Comparison of ENCODE assay signal across 18 cellular contexts in the genomic region with DNA sequence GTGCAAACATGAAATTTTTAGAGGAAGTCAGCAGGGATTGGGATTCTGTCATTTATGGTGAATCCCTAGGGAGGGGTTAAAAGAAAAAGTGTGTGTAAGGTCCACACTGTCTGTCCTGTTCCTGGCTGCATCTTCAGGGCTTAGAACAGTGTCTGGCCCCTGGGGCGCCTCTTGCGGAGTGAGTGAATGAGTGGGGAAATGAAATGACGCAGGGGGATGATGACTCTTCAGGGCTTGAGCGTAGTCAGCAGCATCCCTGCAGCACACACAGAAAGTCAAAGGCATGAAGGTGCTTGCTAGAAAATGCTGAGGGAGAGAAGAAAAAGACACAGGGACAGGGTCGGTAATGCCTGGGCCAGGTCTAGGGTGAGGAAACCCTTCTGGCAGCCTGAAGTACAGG. TPM values are rescaled to one million over a fixed set of nuclear protein-coding genes. Genes with fewer than 3 reads are reported as not detected.
DNase-seq lines count a peak whose midpoint lies in the region; ATAC-seq and TF ChIP-seq lines count a peak whose summit lies in the region.
"Had no signal": no experiment of that assay in that cellular context is flagged by ENCODE, and none has a peak within 500 bp of the region (broad histone marks: within the 10 kb centered on the region; RNA-seq: fewer than 3 reads in every experiment).

No MANE protein-coding gene starts in this region.

- CTCF ChIA-PET in mammary epithelial cell (lab: Charles Lee; ENCODE audit: low non-redundant PET): no interaction called here

- no peaks in the 10 kb centered on the region for H3K36me3 Mint-ChIP-seq in activated T-cell treated with anti-CD3 and anti-CD28 coated beads, Interleukin-2, amount 50 U/mL, for 72 hours (ENCODE audit: insufficient read depth in 2 of 2)

- WGBS in mammary epithelial cell (ENCODE audit: low coverage, missing lambda C conversion rate): 76% methylated on average over 4 of the region's 5 CpGs
- WGBS in mesenchymal stem cell: 64% methylated on average over 5 of the region's 5 CpGs

- no peaks in the 10 kb centered on the region for H3K79me2 ChIP-seq in mammary epithelial cell (ENCODE audit: insufficient read depth, low read length)

- no peaks in the 10 kb centered on the region for H3K9me3 Mint-ChIP-seq in activated T-cell treated with anti-CD3 and anti-CD28 coated beads, Interleukin-2, amount 50 U/mL, for 72 hours

- H3K23ac ChIP-seq in mesenchymal stem cell (ENCODE audit: low read length in 2 of 2): no peak overlapping the region

- no peaks in the 10 kb centered on the region for H4K20me1 ChIP-seq in mammary epithelial cell (ENCODE audit: insufficient read depth, low read length)

- in situ Hi-C loops in mammary epithelial cell (cut with MboI; ENCODE audit: low sequenced_read_pairs in 2 of 2): no loop called here

- DNase-seq in AG20443 (ENCODE audit: low spot score) (peak; percentile 30), HPDE6-E6E7 (ENCODE audit: extremely low spot score) (peak; percentile 21), mammary epithelial cell (peak; percentile 21), mesenchymal stem cell (peak; percentile 32), HuH-7.5 (ENCODE audit: low spot score) (no peak), LoVo (ENCODE audit: low spot score) (no peak), HUDEP-2 (lab: John Stamatoyannopoulos, UW; ENCODE audit: unreplicated experiment in 76 of 76) (no peak)
- DNase-seq in activated T-cell treated with anti-CD3 and anti-CD28 coated beads, Interleukin-2, amount 50 U/mL, for 72 hours: no peak
- DNase-seq: AML-193, DMS79, HCEC 1CT, KG1, NCI-H1048, NCI-H1436, NCI-H1930, NCI-H226, NCI-H524 had no signal

- no TSS peak for BruUV-seq in mammary epithelial cell (replicated peaks; lab: Mats Ljungman, UMichigan)

- H2AK5ac ChIP-seq in mesenchymal stem cell (ENCODE audit: low read length, severe bottlenecking): no peak overlapping the region

- H3K9ac ChIP-seq in mammary epithelial cell (ENCODE audit: insufficient read depth, low read length) (no peak overlapping the region), mesenchymal stem cell (ENCODE audit: low read length) (no peak overlapping the region)

- no peak overlapping the region for H4K91ac ChIP-seq in mesenchymal stem cell (ENCODE audit: low read length)

- no peaks in the 10 kb centered on the region for H3K79me1 ChIP-seq in mesenchymal stem cell (replicated peaks; ENCODE audit: low read length, poor library complexity, severe bottlenecking)

- no peak overlapping the region for H2BK5ac ChIP-seq in mesenchymal stem cell (ENCODE audit: low read depth, low read length, poor library complexity, severe bottlenecking)

- H3K4me1 Mint-ChIP-seq in activated T-cell treated with anti-CD3 and anti-CD28 coated beads, Interleukin-2, amount 50 U/mL, for 72 hours (ENCODE audit: low read depth): no peaks in the 10 kb centered on the region

- H3K4ac ChIP-seq in mesenchymal stem cell (ENCODE audit: low read depth in 1 of 2, low read length in 2 of 2): no peak overlapping the region

- H2BK12ac ChIP-seq in mesenchymal stem cell (ENCODE audit: low read length in 2 of 2): no peak overlapping the region

- H2BK120ac ChIP-seq in mesenchymal stem cell (ENCODE audit: low read depth, low read length): no peak overlapping the region

- dilution Hi-C loops in mammary epithelial cell (cut with HindIII; ENCODE audit: low sequenced_read_pairs): no loop called here

- no peak overlapping the region for H3K14ac ChIP-seq in mesenchymal stem cell (ENCODE audit: low read length in 2 of 2)

- no peak for ATAC-seq in activated T-cell treated with anti-CD3 and anti-CD28 coated beads, Interleukin-2, amount 50 U/mL, for 72 hours (replicated peaks in 1 of 2)

- H2BK15ac ChIP-seq in mesenchymal stem cell (ENCODE audit: low read depth, poor library complexity, severe bottlenecking): no peak overlapping the region

- H3K18ac ChIP-seq in mesenchymal stem cell (ENCODE audit: low read depth in 1 of 2, low read length in 2 of 2): no peak overlapping the region

- TF ChIP-seq CTCF in mammary epithelial cell (conservative IDR thresholded peaks at IDR 0.05 in 1 of 2, IDR thresholded peaks at IDR 0.05 in 1 of 2; ENCODE audit: extremely low read depth in 1 of 2, insufficient read depth in 1 of 2, low read depth in 1 of 2, low read length in 2 of 2): no peak

- H4K8ac ChIP-seq in mesenchymal stem cell (ENCODE audit: low read length): no peak overlapping the region

- H3K36me3 ChIP-seq in mammary epithelial cell (ENCODE audit: insufficient read depth, low read length) (no peaks in the 10 kb centered on the region), mesenchymal stem cell (ENCODE audit: control insufficient read depth in 1 of 2, insufficient read depth in 2 of 2, low read depth in 1 of 2, low read length in 2 of 2) (no peaks in the 10 kb centered on the region)

- H2AFZ ChIP-seq in mammary epithelial cell (ENCODE audit: low read depth, low read length) (no peak overlapping the region), mesenchymal stem cell (ENCODE audit: low read depth, low read length) (no peak overlapping the region)

- H3K27me3 ChIP-seq in mammary epithelial cell (ENCODE audit: insufficient read depth, low read length) (peaks cover 14% of the 10 kb centered on the region), mesenchymal stem cell (ENCODE audit: control insufficient read depth in 1 of 2, insufficient read depth in 1 of 2, low read length in 2 of 2) (peaks cover 0 to 20% of the 10 kb centered on the region in 2 experiments)

- H3K4me2 ChIP-seq in mammary epithelial cell (ENCODE audit: insufficient read depth, low read depth, low read length) (no peak overlapping the region), mesenchymal stem cell (ENCODE audit: low read length, poor library complexity, severe bottlenecking) (no peak overlapping the region)

- no peak overlapping the region for H3K27ac ChIP-seq in mammary epithelial cell (ENCODE audit: insufficient read depth, low read depth, low read length)
- no peak overlapping the region for H3K27ac ChIP-seq in mesenchymal stem cell (ENCODE audit: low read length, poor library complexity, severe bottlenecking)
- H3K27ac ChIP-seq: C4-2B had no signal

- no peak overlapping the region for H3K4me3 Mint-ChIP-seq in activated T-cell treated with anti-CD3 and anti-CD28 coated beads, Interleukin-2, amount 50 U/mL, for 72 hours

- no peaks in the 10 kb centered on the region for H3K9me3 ChIP-seq in mammary epithelial cell (replicated peaks; ENCODE audit: insufficient read depth, low read length)
- no peaks in the 10 kb centered on the region for H3K9me3 ChIP-seq in mesenchymal stem cell (ENCODE audit: control insufficient read depth, low read length)

- H3K4me3 ChIP-seq in mammary epithelial cell (replicated peaks in 1 of 3; ENCODE audit: insufficient read depth in 1 of 3, low read depth in 2 of 3, low read length in 3 of 3) (no peak overlapping the region), mesenchymal stem cell (ENCODE audit: insufficient read depth in 1 of 2, low read depth in 1 of 2, low read length in 2 of 2) (no peak overlapping the region)

- intact Hi-C loops in mammary epithelial cell (cut with micrococcal nuclease): no loop called here

- H3K27ac Mint-ChIP-seq in activated T-cell treated with anti-CD3 and anti-CD28 coated beads, Interleukin-2, amount 50 U/mL, for 72 hours: no peak overlapping the region

- H3K27me3 Mint-ChIP-seq in activated T-cell treated with anti-CD3 and anti-CD28 coated beads, Interleukin-2, amount 50 U/mL, for 72 hours (ENCODE audit: low read depth): peaks cover 11% of the 10 kb centered on the region

- H3K4me1 ChIP-seq in mammary epithelial cell (ENCODE audit: insufficient read depth, low read length): no peaks in the 10 kb centered on the region
- no peaks in the 10 kb centered on the region for H3K4me1 ChIP-seq in mesenchymal stem cell (ENCODE audit: control insufficient read depth, insufficient read depth, low read depth, low read length)

RNA-seq across cellular contexts. Expression of a gene that starts 57.8 kb away (rescaled TPM):
- under 1 TPM in 1 of 2 donors, not detected in 1; 0.67 TPM for total RNA-seq in mammary epithelial cell
- polyA plus RNA-seq in mammary epithelial cell: not detected
- not detected for polyA minus RNA-seq in mammary epithelial cell
- polyA plus RNA-seq in mesenchymal stem cell (2013, experiment 1 of 2): 0.25 TPM
- 0.37 TPM for polyA plus RNA-seq in mesenchymal stem cell (2013, experiment 2 of 2)
- total RNA-seq in activated T-cell treated with anti-CD3 and anti-CD28 coated beads, Interleukin-2, amount 50 U/mL, for 72 hours: under 1 TPM in 1 of 2 donors, not detected in 1; 0.12 TPM

Comparison
In these comparisons a context has a peak if more than half of its experiments do, and no peak if none do; other contexts are left out.
1. DNase-seq: peak in AG20443 (single experiment), HPDE6-E6E7 (single experiment), mammary epithelial cell (single experiment) and mesenchymal stem cell (single experiment); none in HuH-7.5 (single experiment), LoVo (single experiment), HUDEP-2 (0 of 76) and activated T-cell treated with anti-CD3 and anti-CD28 coated beads, Interleukin-2, amount 50 U/mL, for 72 hours (0 of 2).